In genomic region chr10:85548038-85548437, GRCh38 we compare ENCODE assay signal across 8 cellular contexts.
DNase-seq lines count a peak whose midpoint lies in the region; ATAC-seq and TF ChIP-seq lines count a peak whose summit lies in the region.

No MANE protein-coding gene starts in this region.

- no peak overlapping the region for H3K9ac ChIP-seq in colonic mucosa (ENCODE audit: low read depth in 2 of 2, low read length in 2 of 2)

- no peaks in the 10 kb centered on the region for H3K4me1 ChIP-seq in colonic mucosa

- intact Hi-C loops in colonic mucosa (cut with DNase I): loop anchor here (10.0 kb wide), 1 partner anchor 827 kb away; no protein-coding TSS in a partner anchor

- no peaks in the 10 kb centered on the region for H3K27me3 ChIP-seq in colonic mucosa

- no peaks in the 10 kb centered on the region for H3K9me3 ChIP-seq in colonic mucosa

- no peak overlapping the region for H3K27ac ChIP-seq in colonic mucosa

- no peak overlapping the region for H3K4me3 Mint-ChIP-seq in natural killer cell treated with Interleukin-12 subunit alpha and Interleukin-12 subunit beta and Interleukin-15 and Interleukin-18, amount 100 ng/mL, for 72 hours

- TF ChIP-seq CTCF in colonic mucosa (IDR thresholded peaks at IDR 0.05): peak; percentile 41

- peak; percentile 80 for ATAC-seq in GM19468 (IDR thresholded peaks at IDR 0.05; ENCODE audit: extremely low read depth, unreplicated experiment)
- peak; percentile 78 for ATAC-seq in HG03460 (IDR thresholded peaks at IDR 0.05; ENCODE audit: unreplicated experiment)
- ATAC-seq in natural killer cell treated with Interleukin-12 subunit alpha and Interleukin-12 subunit beta and Interleukin-15 and Interleukin-18, amount 100 ng/mL, for 72 hours: no peak

- H3K4me3 ChIP-seq in colonic mucosa: no peak overlapping the region

- H3K9me3 Mint-ChIP-seq in natural killer cell treated with Interleukin-12 subunit alpha and Interleukin-12 subunit beta and Interleukin-15 and Interleukin-18, amount 100 ng/mL, for 72 hours: no peaks in the 10 kb centered on the region

- H3K27ac Mint-ChIP-seq in natural killer cell treated with Interleukin-12 subunit alpha and Interleukin-12 subunit beta and Interleukin-15 and Interleukin-18, amount 100 ng/mL, for 72 hours: no peak overlapping the region

- no peaks in the 10 kb centered on the region for H3K36me3 Mint-ChIP-seq in natural killer cell treated with Interleukin-12 subunit alpha and Interleukin-12 subunit beta and Interleukin-15 and Interleukin-18, amount 100 ng/mL, for 72 hours

- DNase-seq in ELR (ENCODE audit: low read depth): peak; percentile 2
- peak; percentile 61 for DNase-seq in OCI-M1 (lab: John Stamatoyannopoulos, UW)
- DNase-seq in colonic mucosa: peak; percentile 36
- DNase-seq in mucosa of gallbladder (ENCODE audit: low spot score): peak; percentile 47
- DNase-seq in KG1 (lab: John Stamatoyannopoulos, UW): no peak
- no peak for DNase-seq in natural killer cell treated with Interleukin-12 subunit alpha and Interleukin-12 subunit beta and Interleukin-15 and Interleukin-18, amount 100 ng/mL, for 72 hours (ENCODE audit: low spot score)

- H3K36me3 ChIP-seq in colonic mucosa: no peaks in the 10 kb centered on the region

- peaks cover 2 to 6% of the 10 kb centered on the region in 2 donors for H3K27me3 Mint-ChIP-seq in natural killer cell treated with Interleukin-12 subunit alpha and Interleukin-12 subunit beta and Interleukin-15 and Interleukin-18, amount 100 ng/mL, for 72 hours

- H3K4me1 Mint-ChIP-seq in natural killer cell treated with Interleukin-12 subunit alpha and Interleukin-12 subunit beta and Interleukin-15 and Interleukin-18, amount 100 ng/mL, for 72 hours (ENCODE audit: low read depth in 2 of 2): no peaks in the 10 kb centered on the region

Comparison
In these comparisons a context has a peak if more than half of its experiments do, and no peak if none do; other contexts are left out.
1. DNase-seq: peak in ELR (single experiment), OCI-M1 (single experiment), colonic mucosa (single experiment) and mucosa of gallbladder (single experiment); none in KG1 (single experiment) and natural killer cell treated with Interleukin-12 subunit alpha and Interleukin-12 subunit beta and Interleukin-15 and Interleukin-18, amount 100 ng/mL, for 72 hours (single experiment).
2. ATAC-seq: peak in GM19468 (single experiment) and HG03460 (single experiment); none in natural killer cell treated with Interleukin-12 subunit alpha and Interleukin-12 subunit beta and Interleukin-15 and Interleukin-18, amount 100 ng/mL, for 72 hours (0 of 2).